17 cellular contexts compared by ENCODE assay signal in the genomic region with DNA sequence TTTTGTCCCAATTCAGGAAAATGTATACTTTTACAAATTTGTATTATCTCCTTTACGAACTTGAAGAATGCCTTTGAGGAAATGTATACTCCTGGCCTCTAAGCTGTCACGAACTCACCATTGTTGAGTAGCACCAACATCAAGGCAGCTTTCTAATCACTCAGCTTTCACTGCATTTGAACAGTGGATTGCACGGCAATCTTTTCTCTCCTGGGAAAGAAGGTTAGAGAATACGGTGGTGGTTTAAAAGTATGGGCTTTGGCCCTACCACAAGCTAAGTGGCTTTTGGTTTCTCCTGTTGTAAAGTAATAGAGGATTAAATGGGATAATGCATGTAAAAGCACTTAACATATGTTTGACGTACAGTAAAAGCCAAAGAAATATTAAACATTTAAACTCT. TPM values are rescaled to one million over a fixed set of nuclear protein-coding genes. Genes with fewer than 3 reads are reported as not detected.
DNase-seq lines count a peak whose midpoint lies in the region; ATAC-seq, FAIRE-seq and TF ChIP-seq lines count a peak whose summit lies in the region.
"Had no signal": no experiment of that assay in that cellular context is flagged by ENCODE, and none has a peak within 500 bp of the region (broad histone marks: within the 10 kb centered on the region; RNA-seq: fewer than 3 reads in every experiment).

No MANE protein-coding gene starts in this region.

- ATAC-seq in gastroesophageal sphincter = no peak
- no peak for ATAC-seq in GM18861 (IDR thresholded peaks at IDR 0.05; ENCODE audit: unreplicated experiment)
- ATAC-seq in HG03439 (IDR thresholded peaks at IDR 0.05; ENCODE audit: unreplicated experiment) = no peak
- ATAC-seq: CD8-positive, alpha-beta T cell; GM23338; HepG2 had no signal

- H3K9me3 ChIP-seq in gastroesophageal sphincter = no peaks in the 10 kb centered on the region

- peak; percentile 88 for FAIRE-seq in D721Med (lab: Jason Lieb, UNC)
- FAIRE-seq in H54 (lab: Jason Lieb, UNC) = no peak
- FAIRE-seq: A204.1, G401.6, GM12892, GM18507, HepG2 had no signal

- TF ChIP-seq EP300 in gastroesophageal sphincter (IDR thresholded peaks at IDR 0.05) = no peak

- 76 to 85% methylated on average over 5 of the region's 5 CpGs for WGBS in gastroesophageal sphincter (ENCODE audit: low coverage in 1 of 2), 2 donors

- peak overlapping the region in 3 of 4 donors; percentile 44 to 64 (median 57) for H3K27ac ChIP-seq in gastroesophageal sphincter
- H3K27ac ChIP-seq: BLaER1 had no signal

- peaks cover 0 to 37% (median 0%) of the 10 kb centered on the region in 3 donors for H3K4me1 ChIP-seq in gastroesophageal sphincter

- peaks cover 0 to 61% of the 10 kb centered on the region in 2 donors for H3K36me3 ChIP-seq in gastroesophageal sphincter

- TF ChIP-seq POLR2A in gastroesophageal sphincter (IDR thresholded peaks at IDR 0.05) (no peak), H54 (IDR thresholded peaks at IDR 0.05; ENCODE audit: low read depth, low read length) (no peak)

- TF ChIP-seq CTCF in D721Med (IDR thresholded peaks at IDR 0.05; ENCODE audit: insufficient read depth, missing control alignments) (no peak), gastroesophageal sphincter (IDR thresholded peaks at IDR 0.05) (no peak)

- H3K4me3 ChIP-seq in gastroesophageal sphincter = no peak overlapping the region
- H3K4me3 ChIP-seq: BLaER1, GM23338 had no signal

- H3K27me3 ChIP-seq in gastroesophageal sphincter = no peaks in the 10 kb centered on the region
- H3K27me3 ChIP-seq: BLaER1 had no signal

- DNase-seq in D721Med (ENCODE audit: insufficient read length, low spot score) = peak; percentile 67
- peak; percentile 65 for DNase-seq in NCI-H82 treated with DMSO at 0.1 percent for 48 hours (lab: John Stamatoyannopoulos, UW; ENCODE audit: unreplicated experiment)
- no peak for DNase-seq in H54 (ENCODE audit: insufficient read length, low spot score)
- DNase-seq: Calu3; CD8-positive, alpha-beta T cell; H7; KG1 had no signal

RNA-seq across cellular contexts. Expression of gene CNST, which starts 57.8 kb away (rescaled TPM):
- total RNA-seq in gastroesophageal sphincter = 10 to 100 TPM; 41.6 to 81.9 (median 65.6) TPM

RNA-seq across cellular contexts. Expression of gene TFB2M, which starts 58.0 kb away (rescaled TPM):
- 10 to 100 TPM in 2 of 4 donors, 1 to 10 TPM in 2; 7.4 to 12.8 (median 10.2) TPM for total RNA-seq in gastroesophageal sphincter
